In the genomic region with DNA sequence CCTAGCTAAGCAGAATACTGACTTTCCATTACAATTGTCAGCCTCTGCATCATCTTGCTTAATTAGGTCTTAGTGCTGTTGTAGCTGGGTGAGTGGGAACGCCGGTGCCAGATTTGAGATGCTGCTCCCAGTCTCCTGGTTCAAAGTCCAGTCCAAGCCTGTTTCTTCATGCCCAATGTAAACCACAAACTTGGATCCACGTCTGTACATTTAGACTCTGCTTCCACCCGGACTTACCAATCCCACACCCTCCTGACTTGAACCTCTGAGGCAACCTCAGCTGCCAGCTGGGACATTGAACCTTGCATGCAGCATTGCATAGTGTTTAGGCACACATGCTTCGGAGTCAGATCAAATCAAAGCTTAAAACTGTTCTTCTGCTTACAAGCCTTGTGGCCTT, we compare ENCODE assay signal across 29 cellular contexts. TPM values are rescaled to one million over a fixed set of nuclear protein-coding genes. Genes with fewer than 3 reads are reported as not detected.
DNase-seq lines count a peak whose midpoint lies in the region; ATAC-seq and TF ChIP-seq lines count a peak whose summit lies in the region.
"Had no signal": no experiment of that assay in that cellular context is flagged by ENCODE, and none has a peak within 500 bp of the region (broad histone marks: within the 10 kb centered on the region; RNA-seq: fewer than 3 reads in every experiment).

No MANE protein-coding gene starts in this region.

- TF ChIP-seq POLR2A in right lobe of liver (IDR thresholded peaks at IDR 0.05) = no peak
- TF ChIP-seq POLR2A in transverse colon (IDR thresholded peaks at IDR 0.05) = no peak

- H3K4me2 ChIP-seq in SK-N-SH = no peak overlapping the region

- no peaks in the 10 kb centered on the region for H4K20me1 ChIP-seq in SK-N-SH (ENCODE audit: insufficient read depth)

- CTCF ChIA-PET in SK-N-SH (lab: Yijun Ruan, JAX) = interaction anchor here (1.0 to 2.2 kb wide), 2 partner anchors 9 to 101 kb away, joined by 3 to 12 read pairs; no protein-coding TSS in a partner anchor

- H3K9ac ChIP-seq in SK-N-SH = no peak overlapping the region

- H3K9me3 ChIP-seq in SK-N-SH (no peaks in the 10 kb centered on the region), right lobe of liver (no peaks in the 10 kb centered on the region), transverse colon (no peaks in the 10 kb centered on the region)
- H3K9me3 ChIP-seq: thoracic aorta, uterus had no signal

- DNase-seq in SK-N-SH = no peak
- DNase-seq in epithelial cell of prostate (ENCODE audit: low read depth, low spot score) = peak; percentile 68
- peak; percentile 42 to 86 (median 84) for DNase-seq in right lobe of liver
- peak; percentile 67 for DNase-seq in transverse colon
- DNase-seq in NCI-H774 (lab: John Stamatoyannopoulos, UW) = no peak
- no peak for DNase-seq in NCI-H82 (lab: John Stamatoyannopoulos, UW)
- DNase-seq: 8988T; activated gamma-delta T cell; activated naive CD8-positive, alpha-beta T cell treated with anti-CD3 and anti-CD28 coated beads, Interleukin-2, amount 10 ng/mL, durations not matched to agents 7 days and 5 days; dermis blood vessel endothelial cell; glutamatergic neuron; kidney; NCI-H1048; NCI-H1694; NCI-H2171; NCI-H524 treated with DMSO at 0.1 percent for 48 hours; stimulated activated naive CD4-positive, alpha-beta T cell treated with Interleukin-2 at 50 U/mL for 16 hours; T-helper 2 cell; uterus had no signal

- H3K4me1 ChIP-seq in SK-N-SH (ENCODE audit: control insufficient read depth in 1 of 2, insufficient read depth in 2 of 2, low read depth in 1 of 2, low read length in 1 of 2) (no peaks in the 10 kb centered on the region), right lobe of liver (peaks cover 0 to 59% (median 22%) of the 10 kb centered on the region in 4 donors), transverse colon (peaks cover 9 to 57% (median 25%) of the 10 kb centered on the region in 4 donors)
- H3K4me1 ChIP-seq: uterus had no signal

- no peaks in the 10 kb centered on the region for H3K79me2 ChIP-seq in SK-N-SH (ENCODE audit: insufficient read depth)

- POLR2A ChIA-PET in SK-N-SH (lab: Yijun Ruan, JAX) = no interaction called here

- no peak overlapping the region for H2AFZ ChIP-seq in SK-N-SH (ENCODE audit: low read depth)

- no peaks in the 10 kb centered on the region for H3K9me2 ChIP-seq in SK-N-SH

- TF ChIP-seq RAD21 in SK-N-SH (IDR thresholded peaks at IDR 0.05; ENCODE audit: low read length) = no peak

- peaks cover 12 to 19% of the 10 kb centered on the region in 2 experiments for H3K36me3 ChIP-seq in SK-N-SH (replicated peaks in 1 of 2; ENCODE audit: control insufficient read depth in 1 of 2, insufficient read depth in 2 of 2, low read length in 1 of 2)
- H3K36me3 ChIP-seq in right lobe of liver = peaks cover 0 to 13% (median 5%) of the 10 kb centered on the region in 4 donors
- H3K36me3 ChIP-seq in transverse colon = peaks cover 0 to 5% (median 0%) of the 10 kb centered on the region in 4 donors
- H3K36me3 ChIP-seq: thoracic aorta, uterus had no signal

- TF ChIP-seq EP300 in SK-N-SH (IDR thresholded peaks at IDR 0.05; ENCODE audit: borderline replicate concordance in 1 of 2, low read depth in 1 of 2, low read length in 1 of 2) (no peak), transverse colon (IDR thresholded peaks at IDR 0.05; ENCODE audit: low read depth) (no peak)

- H3F3A ChIP-seq in SK-N-SH (replicated peaks; ENCODE audit: insufficient read depth) = peaks cover 16% of the 10 kb centered on the region

- in situ Hi-C loops in transverse colon (cut with MboI; ENCODE audit: low pct_ligation_motif_present in 1 of 4, low pct_unique_long_range_greater_than_20kb in 1 of 4, low sequenced_read_pairs in 3 of 4) = no loop called here

- TF ChIP-seq CTCF in SK-N-SH (IDR thresholded peaks at IDR 0.05) (no peak), right lobe of liver (IDR thresholded peaks at IDR 0.05) (no peak), transverse colon (IDR thresholded peaks at IDR 0.05) (no peak)

- WGBS in SK-N-SH (ENCODE audit: low lambda C conversion rate) = 88% methylated on average over 5 of the region's 5 CpGs
- 14% methylated on average over 1 of the region's 5 CpGs for whole genome bisulfite sequencing in right lobe of liver (ENCODE audit: insufficient coverage, low coverage, low lambda C conversion rate, missing lambda C conversion rate)
- 58% methylated on average over 5 of the region's 5 CpGs; no CpG with 5 or more reads in 1 of the 2 donors for WGBS in transverse colon (ENCODE audit: low coverage in 1 of 2), 2 donors

- intact Hi-C loops in right lobe of liver (cut with DNase I) = no loop called here
- intact Hi-C loops in transverse colon (cut with DNase I; ENCODE audit: low total_unique reads) = no loop called here

- no peak overlapping the region for H3K27ac ChIP-seq in SK-N-SH (ENCODE audit: low read depth in 2 of 2, low read length in 1 of 2)
- peak overlapping the region; percentile 84 for H3K27ac ChIP-seq in epithelial cell of prostate
- H3K27ac ChIP-seq in right lobe of liver = peak overlapping the region; percentile 41 to 70 (median 44)
- H3K27ac ChIP-seq in transverse colon = peak overlapping the region; percentile 20 to 74 (median 36)
- H3K27ac ChIP-seq: HL-60, thoracic aorta, uterus had no signal

- H3K27me3 ChIP-seq in SK-N-SH (ENCODE audit: insufficient read depth) (no peaks in the 10 kb centered on the region), right lobe of liver (no peaks in the 10 kb centered on the region), transverse colon (no peaks in the 10 kb centered on the region)
- H3K27me3 ChIP-seq: uterus had no signal

- ATAC-seq in SK-N-SH treated with all-trans-retinoic acid at 6 μM for 48 hours (peak; percentile 19), right lobe of liver (peak; percentile 75 to 89 (median 81)), GM21526 (IDR thresholded peaks at IDR 0.05; ENCODE audit: low FRiP score, unreplicated experiment) (no peak)
- ATAC-seq: sciatic nerve had no signal

- H3K4me3 ChIP-seq in SK-N-SH (ENCODE audit: low read depth in 2 of 2, low read length in 1 of 2) (no peak overlapping the region), right lobe of liver (no peak overlapping the region), transverse colon (no peak overlapping the region)
- H3K4me3 ChIP-seq: lung, thoracic aorta, uterus had no signal

TF ChIP-seq in SK-N-SH treated with all-trans-retinoic acid at 6 μM for 48 hours, 23 proteins besides CTCF, POLR2A, EP300 and RAD21 (continues in another document):
- TF ChIP-seq TCF4 (CRISPR knock-in tag; IDR thresholded peaks at IDR 0.05; ENCODE audit: borderline replicate concordance) (no peak), ZFP3 (CRISPR knock-in tag; IDR thresholded peaks at IDR 0.05) (no peak), CSDC2 (CRISPR knock-in tag; IDR thresholded peaks at IDR 0.05) (no peak), ARNTL (CRISPR knock-in tag; IDR thresholded peaks at IDR 0.05; ENCODE audit: borderline replicate concordance, low read depth) (no peak), OSR1 (CRISPR knock-in tag; IDR thresholded peaks at IDR 0.05) (no peak), ZNF565 (CRISPR knock-in tag; conservative IDR thresholded peaks at IDR 0.05; ENCODE audit: low read depth) (no peak), ZFP30 (CRISPR knock-in tag; IDR thresholded peaks at IDR 0.05) (no peak)
- TF ChIP-seq, protein P1, sequence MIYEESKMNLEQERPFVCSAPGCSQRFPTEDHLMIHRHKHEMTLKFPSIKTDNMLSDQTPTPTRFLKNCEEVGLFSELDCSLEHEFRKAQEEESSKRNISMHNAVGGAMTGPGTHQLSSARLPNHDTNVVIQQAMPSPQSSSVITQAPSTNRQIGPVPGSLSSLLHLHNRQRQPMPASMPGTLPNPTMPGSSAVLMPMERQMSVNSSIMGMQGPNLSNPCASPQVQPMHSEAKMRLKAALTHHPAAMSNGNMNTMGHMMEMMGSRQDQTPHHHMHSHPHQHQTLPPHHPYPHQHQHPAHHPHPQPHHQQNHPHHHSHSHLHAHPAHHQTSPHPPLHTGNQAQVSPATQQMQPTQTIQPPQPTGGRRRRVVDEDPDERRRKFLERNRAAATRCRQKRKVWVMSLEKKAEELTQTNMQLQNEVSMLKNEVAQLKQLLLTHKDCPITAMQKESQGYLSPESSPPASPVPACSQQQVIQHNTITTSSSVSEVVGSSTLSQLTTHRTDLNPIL (CRISPR knock-in tag; IDR thresholded peaks at IDR 0.05; ENCODE audit: low read depth) = no peak

TF ChIP-seq in SK-N-SH, 30 proteins besides CTCF, POLR2A, EP300 and RAD21 (continues in another document):
- TF ChIP-seq RXRA (IDR thresholded peaks at IDR 0.05; ENCODE audit: borderline replicate concordance, low read depth) = no peak
- TF ChIP-seq ZBTB33 (IDR thresholded peaks at IDR 0.05; ENCODE audit: borderline replicate concordance, low read depth) = no peak
- no peak for TF ChIP-seq MAX (IDR thresholded peaks at IDR 0.05; ENCODE audit: low read depth)
- no peak for TF ChIP-seq YY1 (IDR thresholded peaks at IDR 0.05; ENCODE audit: low read depth)
- no peak for TF ChIP-seq EZH2phosphoT487 (IDR thresholded peaks at IDR 0.05; ENCODE audit: borderline replicate concordance, low read depth)
- TF ChIP-seq GABPA (IDR thresholded peaks at IDR 0.05; ENCODE audit: low read depth) = no peak
- no peak for TF ChIP-seq MXI1 (IDR thresholded peaks at IDR 0.05; ENCODE audit: low read depth, low read length)

RNA-seq across cellular contexts. Expression of gene BCL2L10, which starts 43.0 kb away (rescaled TPM):
- 0.10 and 0.16 TPM in 2 replicates for polyA plus RNA-seq in SK-N-SH (2012; rRNA removed)
- 0.05 and 0.08 TPM in 2 replicates for polyA plus RNA-seq in SK-N-SH (2012; cell fraction: cytosol; rRNA removed)
- polyA plus RNA-seq in SK-N-SH (2012; cell fraction: nucleus; rRNA removed) = 0.68 and 1.3 TPM in 2 replicates
- total RNA-seq in right lobe of liver (1 to 10 TPM; 1.8 to 3.9 (median 2.6) TPM), transverse colon (1 to 10 TPM in 2 of 4 donors, not detected in 2; 1.7 to 5.3 TPM)
- total RNA-seq: astrocyte, Daoy, myocyte, posterior vena cava, sciatic nerve, thoracic aorta had no signal

RNA-seq across cellular contexts. Expression of gene MAPK6, which starts 50.5 kb away (rescaled TPM):
- polyA plus RNA-seq in SK-N-SH (2012; rRNA removed) = 16.9 and 23.0 TPM in 2 replicates
- 29.8 and 32.6 TPM in 2 replicates for polyA plus RNA-seq in SK-N-SH (2012; cell fraction: cytosol; rRNA removed)
- polyA plus RNA-seq in SK-N-SH (2012; cell fraction: nucleus; rRNA removed) = 7.9 and 16.8 TPM in 2 replicates
- 10 to 100 TPM; 15.8 to 35.8 (median 22.3) TPM for total RNA-seq in right lobe of liver
- 10 to 100 TPM; 30.3 to 69.4 (median 42.0) TPM for total RNA-seq in transverse colon

Comparison
In these comparisons a context has a peak if more than half of its experiments do, and no peak if none do; other contexts are left out.
1. DNase-seq: peak in epithelial cell of prostate (single experiment), right lobe of liver (3 of 3) and transverse colon (single experiment); none in SK-N-SH (single experiment), NCI-H774 (single experiment) and NCI-H82 (single experiment).
2. H3K27ac ChIP-seq: peak in epithelial cell of prostate (single experiment), right lobe of liver (3 of 3) and transverse colon (4 of 4); none in SK-N-SH (0 of 2).